19 cellular contexts compared by ENCODE assay signal in the genomic region with DNA sequence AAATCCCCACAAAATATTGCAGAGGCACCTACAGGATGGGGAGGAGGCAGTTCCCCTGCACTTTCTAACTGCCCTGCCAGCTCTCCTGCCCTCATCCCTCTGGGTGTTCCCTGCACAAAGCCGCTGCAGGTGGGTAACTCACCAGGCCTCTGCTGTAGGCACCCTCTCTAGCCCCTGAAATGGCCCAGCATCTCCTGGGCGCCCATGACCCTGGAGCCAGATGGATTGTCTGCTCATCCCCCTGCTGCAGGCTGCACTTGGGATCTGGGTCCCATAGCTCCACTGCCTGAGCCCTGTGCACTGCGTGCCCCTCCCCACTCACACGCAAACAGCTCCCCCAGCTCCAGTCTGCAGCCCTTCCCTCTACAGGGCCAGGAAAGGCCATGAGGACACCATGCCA.
A peak's percentile ranks its signal among the peaks of the same experiment; 100 is the strongest.
DNase-seq lines count a peak whose midpoint lies in the region; ATAC-seq, FAIRE-seq and TF ChIP-seq lines count a peak whose summit lies in the region.
"Had no signal": no experiment of that assay in that cellular context is flagged by ENCODE, and none has a peak within 500 bp of the region (broad histone marks: within the 10 kb centered on the region; RNA-seq: fewer than 3 reads in every experiment).

No MANE protein-coding gene starts in this region.

- peak overlapping the region in 5 of 11 experiments; percentile 72 to 80 (median 78); a peak in 8 of 22 replicates for H3K27ac ChIP-seq in BLaER1 treated with 17β-estradiol and CSF1 and Interleukin-3, amounts not matched to agents 10 nM and 100 nM
- peak overlapping the region; percentile 67; the same call in 1 of the 2 replicates for H3K27ac ChIP-seq in VCaP
- no peak overlapping the region for H3K27ac ChIP-seq in kidney (ENCODE audit: low read depth in 2 of 2, low read length in 2 of 2)
- no peak overlapping the region for H3K27ac ChIP-seq in upper lobe of right lung
- H3K27ac ChIP-seq: GM23248 had no signal

- H3K4me1 ChIP-seq in BLaER1 treated with 17β-estradiol and CSF1 and Interleukin-3, amounts not matched to agents 10 nM and 100 nM, result peaks cover 78 to 100% (median 98%) of the 10 kb centered on the region in 10 experiments
- no peaks in the 10 kb centered on the region for H3K4me1 ChIP-seq in kidney (ENCODE audit: control insufficient read depth in 1 of 2, insufficient read depth in 1 of 2, low read depth in 1 of 2, low read length in 2 of 2)
- peaks cover 6% of the 10 kb centered on the region for H3K4me1 ChIP-seq in upper lobe of right lung

- no peak overlapping the region for H3K4me3 Mint-ChIP-seq in activated naive CD8-positive, alpha-beta T cell treated with anti-CD3 and anti-CD28 coated beads for 36 hours
- H3K4me3 Mint-ChIP-seq: CD4-positive, alpha-beta memory T cell had no signal

- H3K9me3 ChIP-seq in BLaER1 treated with 17β-estradiol and CSF1 and Interleukin-3, amounts not matched to agents 10 nM and 100 nM (replicated peaks in 1 of 11), result no peaks in the 10 kb centered on the region
- H3K9me3 ChIP-seq in kidney (ENCODE audit: control insufficient read depth in 1 of 2, low read length in 2 of 2), result no peaks in the 10 kb centered on the region
- H3K9me3 ChIP-seq in upper lobe of right lung, result no peaks in the 10 kb centered on the region

- no peaks in the 10 kb centered on the region for H3K36me3 ChIP-seq in BLaER1 treated with 17β-estradiol and CSF1 and Interleukin-3, amounts not matched to agents 10 nM and 100 nM
- H3K36me3 ChIP-seq in kidney (ENCODE audit: control insufficient read depth in 1 of 2, insufficient read depth in 2 of 2, low read length in 2 of 2), result no peaks in the 10 kb centered on the region
- H3K36me3 ChIP-seq in upper lobe of right lung, result no peaks in the 10 kb centered on the region

- no peaks in the 10 kb centered on the region for H3K27me3 Mint-ChIP-seq in activated naive CD8-positive, alpha-beta T cell treated with anti-CD3 and anti-CD28 coated beads for 36 hours

- 0 out of 22 replicates have a peak overlapping the region, but pooled peaks of 1 of the 11 experiments have one; percentile 29 for H3K9ac ChIP-seq in BLaER1 treated with 17β-estradiol and CSF1 and Interleukin-3, amounts not matched to agents 10 nM and 100 nM
- H3K9ac ChIP-seq in kidney (ENCODE audit: low read length in 2 of 2), result no peak overlapping the region
- H3K9ac ChIP-seq: GM23248 had no signal

- H3K4me3 ChIP-seq in BLaER1 treated with 17β-estradiol and CSF1 and Interleukin-3, amounts not matched to agents 10 nM and 100 nM, result no peak overlapping the region
- H3K4me3 ChIP-seq in kidney (ENCODE audit: low read length in 2 of 2), result no peak overlapping the region
- no peak overlapping the region for H3K4me3 ChIP-seq in upper lobe of right lung
- H3K4me3 ChIP-seq: GM23248 had no signal

- peak overlapping the region; percentile 38 to 96 (median 82) for H3K4me2 ChIP-seq in BLaER1 treated with 17β-estradiol and CSF1 and Interleukin-3, amounts not matched to agents 10 nM and 100 nM

- DNase-seq in kidney (peak; percentile 11), upper lobe of right lung (peak; percentile 48), T-helper 2 cell (no peak)
- no peak for DNase-seq in activated naive CD8-positive, alpha-beta T cell treated with anti-CD3 and anti-CD28 coated beads for 36 hours
- DNase-seq: Calu3; CD4-positive, alpha-beta memory T cell; COR-L47; DMS53; DMS79 treated with DMSO at 0.1 percent for 48 hours; GF-D8; GM23248; H7 had no signal

- no peak overlapping the region for H3K27ac Mint-ChIP-seq in activated naive CD8-positive, alpha-beta T cell treated with anti-CD3 and anti-CD28 coated beads for 36 hours
- H3K27ac Mint-ChIP-seq: CD4-positive, alpha-beta memory T cell had no signal

- intact Hi-C loops in kidney (cut with DNase I), result no loop called here
- intact Hi-C loops in upper lobe of right lung (cut with DNase I), result no loop called here

- H3K9me3 Mint-ChIP-seq in activated naive CD8-positive, alpha-beta T cell treated with anti-CD3 and anti-CD28 coated beads for 36 hours, result no peaks in the 10 kb centered on the region
- H3K9me3 Mint-ChIP-seq: CD4-positive, alpha-beta memory T cell had no signal

- no peaks in the 10 kb centered on the region for H3K36me3 Mint-ChIP-seq in activated naive CD8-positive, alpha-beta T cell treated with anti-CD3 and anti-CD28 coated beads for 36 hours
- H3K36me3 Mint-ChIP-seq: CD4-positive, alpha-beta memory T cell had no signal

- no peaks in the 10 kb centered on the region; a peak in 1 of 22 replicates for H4K20me1 ChIP-seq in BLaER1 treated with 17β-estradiol and CSF1 and Interleukin-3, amounts not matched to agents 10 nM and 100 nM

- H3K4me1 Mint-ChIP-seq in activated naive CD8-positive, alpha-beta T cell treated with anti-CD3 and anti-CD28 coated beads for 36 hours, result no peaks in the 10 kb centered on the region
- H3K4me1 Mint-ChIP-seq: CD4-positive, alpha-beta memory T cell had no signal

- no peak for TF ChIP-seq CTCF in VCaP (conservative IDR thresholded peaks at IDR 0.05)
- no peak for TF ChIP-seq CTCF in kidney (IDR thresholded peaks at IDR 0.05; ENCODE audit: borderline replicate concordance, extremely low read depth, insufficient read depth)
- no peak for TF ChIP-seq CTCF in upper lobe of right lung (IDR thresholded peaks at IDR 0.05)

- no peaks in the 10 kb centered on the region for H3K27me3 ChIP-seq in BLaER1 treated with 17β-estradiol and CSF1 and Interleukin-3, amounts not matched to agents 10 nM and 100 nM
- no peaks in the 10 kb centered on the region for H3K27me3 ChIP-seq in upper lobe of right lung

- no peak for FAIRE-seq in kidney (lab: Jason Lieb, UNC)
- FAIRE-seq: GM12891, GM18507, H1 had no signal

- ATAC-seq in upper lobe of right lung (no peak), GM18520 (IDR thresholded peaks at IDR 0.05; ENCODE audit: unreplicated experiment) (no peak)
- ATAC-seq: HCT116 had no signal

Comparison
In these comparisons a context has a peak if more than half of its experiments do, and no peak if none do; other contexts are left out.
1. DNase-seq: peak in kidney (single experiment) and upper lobe of right lung (single experiment); none in T-helper 2 cell (0 of 5) and activated naive CD8-positive, alpha-beta T cell treated with anti-CD3 and anti-CD28 coated beads for 36 hours (single experiment).